ENCODE assay signal across 1 cellular context in the genomic region with DNA sequence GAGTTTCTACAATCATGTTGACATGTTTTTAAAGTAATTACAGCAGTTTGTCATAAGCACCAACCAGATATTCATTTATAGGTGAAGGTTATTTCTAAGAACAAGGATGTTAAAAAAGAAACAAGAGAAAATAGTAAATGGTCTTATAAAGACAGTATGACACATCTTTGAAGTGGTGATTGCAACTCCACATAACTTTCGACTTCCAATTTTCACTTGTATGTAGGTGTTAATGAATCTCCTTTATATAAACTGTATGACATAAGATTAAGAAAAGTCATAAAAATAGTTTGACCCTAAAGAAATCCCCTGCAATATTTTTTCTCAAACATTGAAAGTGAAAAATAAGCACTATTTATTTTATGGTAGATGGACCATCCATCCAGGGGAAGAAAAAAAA.
TF ChIP-seq lines count a peak whose summit lies in the region.

No MANE protein-coding gene starts in this region.

TF ChIP-seq in GM23338, 12 proteins besides CTCF, POLR2A, EP300 and RAD21 (continued from another document):
- TF ChIP-seq, protein P1, sequence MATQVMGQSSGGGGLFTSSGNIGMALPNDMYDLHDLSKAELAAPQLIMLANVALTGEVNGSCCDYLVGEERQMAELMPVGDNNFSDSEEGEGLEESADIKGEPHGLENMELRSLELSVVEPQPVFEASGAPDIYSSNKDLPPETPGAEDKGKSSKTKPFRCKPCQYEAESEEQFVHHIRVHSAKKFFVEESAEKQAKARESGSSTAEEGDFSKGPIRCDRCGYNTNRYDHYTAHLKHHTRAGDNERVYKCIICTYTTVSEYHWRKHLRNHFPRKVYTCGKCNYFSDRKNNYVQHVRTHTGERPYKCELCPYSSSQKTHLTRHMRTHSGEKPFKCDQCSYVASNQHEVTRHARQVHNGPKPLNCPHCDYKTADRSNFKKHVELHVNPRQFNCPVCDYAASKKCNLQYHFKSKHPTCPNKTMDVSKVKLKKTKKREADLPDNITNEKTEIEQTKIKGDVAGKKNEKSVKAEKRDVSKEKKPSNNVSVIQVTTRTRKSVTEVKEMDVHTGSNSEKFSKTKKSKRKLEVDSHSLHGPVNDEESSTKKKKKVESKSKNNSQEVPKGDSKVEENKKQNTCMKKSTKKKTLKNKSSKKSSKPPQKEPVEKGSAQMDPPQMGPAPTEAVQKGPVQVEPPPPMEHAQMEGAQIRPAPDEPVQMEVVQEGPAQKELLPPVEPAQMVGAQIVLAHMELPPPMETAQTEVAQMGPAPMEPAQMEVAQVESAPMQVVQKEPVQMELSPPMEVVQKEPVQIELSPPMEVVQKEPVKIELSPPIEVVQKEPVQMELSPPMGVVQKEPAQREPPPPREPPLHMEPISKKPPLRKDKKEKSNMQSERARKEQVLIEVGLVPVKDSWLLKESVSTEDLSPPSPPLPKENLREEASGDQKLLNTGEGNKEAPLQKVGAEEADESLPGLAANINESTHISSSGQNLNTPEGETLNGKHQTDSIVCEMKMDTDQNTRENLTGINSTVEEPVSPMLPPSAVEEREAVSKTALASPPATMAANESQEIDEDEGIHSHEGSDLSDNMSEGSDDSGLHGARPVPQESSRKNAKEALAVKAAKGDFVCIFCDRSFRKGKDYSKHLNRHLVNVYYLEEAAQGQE (IDR thresholded peaks at IDR 0.05; ENCODE audit: unreplicated experiment) = no peak
- TF ChIP-seq POLR2AphosphoS5 (IDR thresholded peaks at IDR 0.05; ENCODE audit: low read depth) = no peak
- no peak for TF ChIP-seq EZH2phosphoT487 (IDR thresholded peaks at IDR 0.05; ENCODE audit: unreplicated experiment)
